1 cellular context compared by ENCODE assay signal in the genomic region with DNA sequence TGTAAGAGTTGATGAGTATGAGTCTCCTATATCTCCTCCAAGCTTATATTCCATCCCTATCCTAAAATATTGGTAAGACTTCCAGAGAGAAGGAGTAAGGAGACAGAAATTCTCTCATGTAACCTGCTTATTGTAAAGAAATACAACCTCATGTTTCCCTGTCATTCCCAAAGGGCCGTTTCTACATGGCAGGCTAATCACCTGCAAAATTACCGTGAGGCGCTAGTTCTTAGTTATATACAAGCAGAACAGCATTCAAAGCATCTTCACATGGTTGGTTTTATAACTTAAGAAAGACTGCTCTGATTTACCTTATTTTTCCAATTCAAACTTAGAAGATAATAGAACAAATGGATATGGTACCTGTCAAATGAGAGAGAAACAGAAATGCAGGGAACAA.
TF ChIP-seq lines count a peak whose summit lies in the region.

No MANE protein-coding gene starts in this region.

TF ChIP-seq in SK-N-SH treated with all-trans-retinoic acid at 6 μM for 48 hours, 23 proteins besides CTCF, POLR2A, EP300 and RAD21 (continued from another document):
- TF ChIP-seq ZNF70 (CRISPR knock-in tag; IDR thresholded peaks at IDR 0.05) (no peak), ZC3H10 (CRISPR knock-in tag; IDR thresholded peaks at IDR 0.05) (no peak), ZFP3 (CRISPR knock-in tag; IDR thresholded peaks at IDR 0.05) (no peak), ZFP30 (CRISPR knock-in tag; IDR thresholded peaks at IDR 0.05) (no peak)
